In genomic region chr1:150563340-150564038, GRCh38 we compare ENCODE assay signal across 9 cellular contexts. TPM values are rescaled to one million over a fixed set of nuclear protein-coding genes. Genes with fewer than 3 reads are reported as not detected.
A peak's percentile ranks its signal among the peaks of the same experiment; 100 is the strongest.
DNase-seq lines count a peak whose midpoint lies in the region; ATAC-seq, FAIRE-seq and TF ChIP-seq lines count a peak whose summit lies in the region.
"Had no signal": no experiment of that assay in that cellular context is flagged by ENCODE, and none has a peak within 500 bp of the region (broad histone marks: within the 10 kb centered on the region; RNA-seq: fewer than 3 reads in every experiment).

No MANE protein-coding gene starts in this region.

- peaks cover 64% of the 10 kb centered on the region for H3K4me1 Mint-ChIP-seq in T-helper 2 cell treated with Interferon-gamma antibody and Interleukin-4, amounts not matched to agents 5 μg/mL and 100 μg/mL, for 36 hours (ENCODE audit: low read depth)
- peaks cover 76% of the 10 kb centered on the region for H3K4me1 Mint-ChIP-seq in nephron progenitor cell

- DNase-seq in G401 (ENCODE audit: low spot score): peak; percentile 67
- DNase-seq in T-helper 2 cell treated with Interferon-gamma antibody and Interleukin-4, amounts not matched to agents 5 μg/mL and 100 μg/mL, for 36 hours (ENCODE audit: low spot score): no peak
- no peak for DNase-seq in H1 (ENCODE audit: low read depth in 1 of 2, low spot score in 2 of 2)
- no peak for DNase-seq in nephron progenitor cell
- DNase-seq in dedifferentiated amniotic fluid mesenchymal stem cell (ENCODE audit: extremely low spot score): no peak
- DNase-seq in hepatic stellate cell (ENCODE audit: low spot score): no peak

- no peak overlapping the region for H3K14ac ChIP-seq in H1 (ENCODE audit: insufficient read length)

- no peaks in the 10 kb centered on the region for H3K27me3 ChIP-seq in H1 (replicated peaks in 1 of 4; ENCODE audit: control insufficient read depth in 3 of 4, extremely low read depth in 1 of 4, insufficient read depth in 3 of 4, low read length in 3 of 4)

- H2BK15ac ChIP-seq in H1 (ENCODE audit: low read length): peak overlapping the region; percentile 63; the same call in 1 of the 2 replicates

- peak overlapping the region; percentile 53; the same call in 1 of the 2 replicates for H2AK5ac ChIP-seq in H1 (ENCODE audit: low read depth, low read length)

- H4K91ac ChIP-seq in H1 (replicated peaks; ENCODE audit: insufficient read length, low read length): no peak overlapping the region

- no peak for TF ChIP-seq CTCF in H1 (IDR thresholded peaks at IDR 0.05; ENCODE audit: control extremely low read depth in 1 of 3, insufficient read depth in 1 of 3, low read depth in 1 of 3, low read length in 3 of 3)
- no peak for TF ChIP-seq CTCF in nephron progenitor cell (IDR thresholded peaks at IDR 0.05)

- H3K9me3 ChIP-seq in H1 (ENCODE audit: insufficient read depth in 2 of 2, low read depth in 1 of 2, low read length in 1 of 2): no peaks in the 10 kb centered on the region

- H3K4ac ChIP-seq in H1 (replicated peaks; ENCODE audit: insufficient read length, low read depth, low read length): no peak overlapping the region

- CTCF ChIA-PET in H1 (lab: Charles Lee; ENCODE audit: partially characterized antibody): interaction anchor here (0.6 to 13.7 kb wide), 9 partner anchors 8 to 176 kb away, joined by 3 to 210 read pairs (median 4); partner anchors contain the start of gene ADAMTSL4

- H3K36me3 Mint-ChIP-seq in T-helper 2 cell treated with Interferon-gamma antibody and Interleukin-4, amounts not matched to agents 5 μg/mL and 100 μg/mL, for 36 hours (ENCODE audit: low read depth): peaks cover 12% of the 10 kb centered on the region
- H3K36me3 Mint-ChIP-seq in nephron progenitor cell (ENCODE audit: low read depth): no peaks in the 10 kb centered on the region

- no peak overlapping the region; a peak in 1 of 7 replicates for H3K9ac ChIP-seq in H1 (replicated peaks in 1 of 4; ENCODE audit: extremely low read depth in 1 of 4, low read depth in 3 of 4, low read length in 3 of 4)

- peak overlapping the region; percentile 88 for H3K27ac ChIP-seq in H1 (ENCODE audit: low read depth, low read length)

- H4K5ac ChIP-seq in H1 (ENCODE audit: insufficient read length, low read depth, low read length): no peak overlapping the region

- H3K79me1 ChIP-seq in H1 (ENCODE audit: low read depth, low read length): no peaks in the 10 kb centered on the region

- FAIRE-seq in H1 (lab: Jason Lieb, UNC): no peak

- H3K36me3 ChIP-seq in H1 (ENCODE audit: control insufficient read depth in 2 of 4, insufficient read depth in 4 of 4, low read length in 3 of 4): no peaks in the 10 kb centered on the region

- H4K8ac ChIP-seq in H1 (ENCODE audit: extremely low read depth, insufficient read depth, low read length): no peak overlapping the region

- H3K4me2 ChIP-seq in H1 (ENCODE audit: insufficient read depth in 1 of 2, low read depth in 2 of 2, low read length in 2 of 2): peak overlapping the region; percentile 85 to 95

- H3K18ac ChIP-seq in H1 (ENCODE audit: extremely low read depth, low read length): peak overlapping the region; percentile 2

- H2AFZ ChIP-seq in H1 (ENCODE audit: low read length): no peak overlapping the region

- no peaks in the 10 kb centered on the region for H3K27me3 Mint-ChIP-seq in T-helper 2 cell treated with Interferon-gamma antibody and Interleukin-4, amounts not matched to agents 5 μg/mL and 100 μg/mL, for 36 hours (ENCODE audit: low read depth)
- H3K27me3 Mint-ChIP-seq in nephron progenitor cell (ENCODE audit: low read depth, poor library complexity): peaks cover 2% of the 10 kb centered on the region

- H2BK20ac ChIP-seq in H1 (ENCODE audit: low read length): peak overlapping the region; percentile 87; the same call in 1 of the 2 replicates

- H2BK12ac ChIP-seq in H1 (ENCODE audit: low read depth, low read length): peak overlapping the region; percentile 95; the same call in 1 of the 2 replicates

- peak overlapping the region; percentile 100 for H3K27ac Mint-ChIP-seq in T-helper 2 cell treated with Interferon-gamma antibody and Interleukin-4, amounts not matched to agents 5 μg/mL and 100 μg/mL, for 36 hours
- H3K27ac Mint-ChIP-seq in nephron progenitor cell: peak overlapping the region; percentile 100

- H3K23ac ChIP-seq in H1 (ENCODE audit: insufficient read length): no peak overlapping the region

- no peak for TF ChIP-seq POLR2A in H1 (IDR thresholded peaks at IDR 0.05; ENCODE audit: control extremely low read depth in 1 of 2, low read depth in 2 of 2, low read length in 2 of 2)

- H2BK120ac ChIP-seq in H1 (replicated peaks; ENCODE audit: low read depth, low read length): no peak overlapping the region

- H3K4me3 Mint-ChIP-seq in T-helper 2 cell treated with Interferon-gamma antibody and Interleukin-4, amounts not matched to agents 5 μg/mL and 100 μg/mL, for 36 hours: peak overlapping the region; percentile 99
- peak overlapping the region; percentile 86 for H3K4me3 Mint-ChIP-seq in nephron progenitor cell

- TF ChIP-seq EP300 in H1 (IDR thresholded peaks at IDR 0.05; ENCODE audit: borderline replicate concordance in 1 of 2, low read depth in 2 of 2, low read length in 2 of 2): no peak

- H3K9me3 Mint-ChIP-seq in T-helper 2 cell treated with Interferon-gamma antibody and Interleukin-4, amounts not matched to agents 5 μg/mL and 100 μg/mL, for 36 hours: no peaks in the 10 kb centered on the region
- no peaks in the 10 kb centered on the region for H3K9me3 Mint-ChIP-seq in nephron progenitor cell

- TF ChIP-seq RAD21 in H1 (IDR thresholded peaks at IDR 0.05 in 1 of 2, conservative IDR thresholded peaks at IDR 0.05 in 1 of 2; ENCODE audit: low read depth in 2 of 2, low read length in 2 of 2): no peak

- peaks cover 0 to 2% of the 10 kb centered on the region in 2 experiments for H4K20me1 ChIP-seq in H1 (replicated peaks in 1 of 2; ENCODE audit: control insufficient read depth in 1 of 2, insufficient read depth in 2 of 2, low read length in 2 of 2)

- H3K23me2 ChIP-seq in H1 (ENCODE audit: low read depth, low read length): peaks cover 7% of the 10 kb centered on the region

- in situ Hi-C loops in G401 (cut with HindIII; ENCODE audit: low sequenced_read_pairs): no loop called here

- ATAC-seq in HG02885 (IDR thresholded peaks at IDR 0.05; ENCODE audit: poor library complexity, unreplicated experiment) (peak; percentile 23), HG03039 (IDR thresholded peaks at IDR 0.05; ENCODE audit: unreplicated experiment) (no peak)

- H3K4me1 ChIP-seq in H1 (replicated peaks in 1 of 4; ENCODE audit: control insufficient read depth in 3 of 4, insufficient read depth in 4 of 4, low read length in 3 of 4): peaks cover 18 to 38% (median 27%) of the 10 kb centered on the region in 4 experiments

- peaks cover 5 to 48% of the 10 kb centered on the region in 2 experiments; a peak in 3 of 4 replicates for H3K79me2 ChIP-seq in H1 (ENCODE audit: control insufficient read depth in 1 of 2, insufficient read depth in 2 of 2, low read length in 2 of 2)

- H2BK5ac ChIP-seq in H1 (ENCODE audit: low read depth, low read length): peak overlapping the region; percentile 76

- 87% methylated on average over 4 of the region's 4 CpGs; no CpG with 5 or more reads in 1 of the 2 experiments for WGBS in H1 (ENCODE audit: extremely low coverage in 1 of 2, insufficient coverage in 1 of 2, insufficient read length in 1 of 2, insufficient replicate concordance in 2 of 2, low coverage in 1 of 2, low lambda C conversion rate in 2 of 2, missing lambda C conversion rate in 1 of 2), 2 experiments

- peak overlapping the region in 1 of 4 experiments; percentile 75; a peak in 1 of 8 replicates for H3K4me3 ChIP-seq in H1 (ENCODE audit: extremely low read depth in 1 of 4, insufficient read depth in 2 of 4, low read depth in 3 of 4, low read length in 4 of 4)

- H3K56ac ChIP-seq in H1 (replicated peaks; ENCODE audit: insufficient read length, low read depth, low read length): no peak overlapping the region

- POLR2A ChIA-PET in H1 (lab: Charles Lee; ENCODE audit: partially characterized antibody): interaction anchor here (1.1 to 43.7 kb wide), 7 partner anchors 13 to 369 kb away, joined by 4 to 1380 read pairs (median 13); partner anchors contain the start of genes ADAMTSL4, ENSA, FALEC and MCL1

RNA-seq across cellular contexts. Expression of gene ADAMTSL4, which starts 14.3 kb away (rescaled TPM):
- total RNA-seq in G401 (2014; rRNA removed; shearing (Covaris generic)): 20.0 and 22.9 TPM in 2 replicates
- 5.3 and 5.4 TPM in 2 replicates for total RNA-seq in H1 (2021; fragmentation: NEBNext Ultra II Directional; extraction: Animal tissue kit (Norgen Biotek cat#: 25700))
- 4.2 and 5.9 TPM in 2 replicates for polyA plus RNA-seq in H1 (2011; rRNA removed)
- 3.1 TPM for polyA plus RNA-seq in H1 (2011; cell fraction: cytosol; rRNA removed)
- polyA plus RNA-seq in H1 (2011; cell fraction: nucleus; rRNA removed): 26.7 TPM
- polyA plus RNA-seq in H1 (2012, experiment 1 of 2): 4.9 to 7.2 TPM (median 6.7 TPM) in 4 replicates
- 3.8 TPM for polyA plus RNA-seq in H1 (2012, experiment 2 of 2)
- polyA plus RNA-seq in H1 (2013, experiment 1 of 2): 9.2 TPM
- 8.1 TPM for polyA plus RNA-seq in H1 (2013, experiment 2 of 2)
- 0.73 and 0.85 TPM in 2 replicates for polyA minus RNA-seq in H1 (2011; rRNA and poly(A)+ RNA removed)
- polyA minus RNA-seq in H1 (2011; cell fraction: cytosol; rRNA and poly(A)+ RNA removed): 2.6 TPM
- 3.5 TPM for polyA minus RNA-seq in H1 (2011; cell fraction: nucleus; rRNA and poly(A)+ RNA removed)

RNA-seq across cellular contexts. Expression of gene MCL1, which starts 15.9 kb away (rescaled TPM):
- total RNA-seq in G401 (2014; rRNA removed; shearing (Covaris generic)): 112 and 129 TPM in 2 replicates
- 196 and 218 TPM in 2 replicates for total RNA-seq in H1 (2021; fragmentation: NEBNext Ultra II Directional; extraction: Animal tissue kit (Norgen Biotek cat#: 25700))
- polyA plus RNA-seq in H1 (2011; rRNA removed): 57.5 and 61.1 TPM in 2 replicates
- 78.4 TPM for polyA plus RNA-seq in H1 (2011; cell fraction: cytosol; rRNA removed)
- 85.5 TPM for polyA plus RNA-seq in H1 (2011; cell fraction: nucleus; rRNA removed)
- polyA plus RNA-seq in H1 (2012, experiment 1 of 2): 93.2 to 159 TPM (median 119 TPM) in 4 replicates
- polyA plus RNA-seq in H1 (2012, experiment 2 of 2): 18.8 TPM
- 116 TPM for polyA plus RNA-seq in H1 (2013, experiment 1 of 2)
- polyA plus RNA-seq in H1 (2013, experiment 2 of 2): 123 TPM
- polyA minus RNA-seq in H1 (2011; rRNA and poly(A)+ RNA removed): 104 and 119 TPM in 2 replicates
- polyA minus RNA-seq in H1 (2011; cell fraction: cytosol; rRNA and poly(A)+ RNA removed): 98.4 TPM
- polyA minus RNA-seq in H1 (2011; cell fraction: nucleus; rRNA and poly(A)+ RNA removed): 171 TPM

RNA-seq across cellular contexts. Expression of gene FALEC, which starts 47.9 kb away (rescaled TPM):
- total RNA-seq in G401 (2014; rRNA removed; shearing (Covaris generic)): 2.2 TPM in 1 of 2 replicates, not detected in the other
- 1.1 TPM in 1 of 2 replicates, not detected in the other for total RNA-seq in H1 (2021; fragmentation: NEBNext Ultra II Directional; extraction: Animal tissue kit (Norgen Biotek cat#: 25700))
- polyA plus RNA-seq in H1 (2011; rRNA removed): not detected in 2 replicates
- 0.19 TPM for polyA plus RNA-seq in H1 (2011; cell fraction: cytosol; rRNA removed)
- not detected for polyA plus RNA-seq in H1 (2011; cell fraction: nucleus; rRNA removed)
- 0.36 to 1.0 TPM (median 0.75 TPM) in 4 replicates for polyA plus RNA-seq in H1 (2012, experiment 1 of 2)
- not detected for polyA plus RNA-seq in H1 (2012, experiment 2 of 2)
- polyA plus RNA-seq in H1 (2013, experiment 1 of 2): 0.45 TPM
- polyA plus RNA-seq in H1 (2013, experiment 2 of 2): 0.11 TPM
- 0.57 TPM in 1 of 2 replicates, not detected in the other for polyA minus RNA-seq in H1 (2011; rRNA and poly(A)+ RNA removed)
- not detected for polyA minus RNA-seq in H1 (2011; cell fraction: cytosol; rRNA and poly(A)+ RNA removed)
- not detected for polyA minus RNA-seq in H1 (2011; cell fraction: nucleus; rRNA and poly(A)+ RNA removed)
- total RNA-seq: RPMI7951 had no signal

RNA-seq across cellular contexts. Expression of gene ECM1, which starts 55.6 kb away (rescaled TPM):
- 44.5 and 60.0 TPM in 2 replicates for total RNA-seq in G401 (2014; rRNA removed; shearing (Covaris generic))
- 0.73 and 0.95 TPM in 2 replicates for total RNA-seq in H1 (2021; fragmentation: NEBNext Ultra II Directional; extraction: Animal tissue kit (Norgen Biotek cat#: 25700))
- 0.98 and 1.1 TPM in 2 replicates for polyA plus RNA-seq in H1 (2011; rRNA removed)
- 1.0 TPM for polyA plus RNA-seq in H1 (2011; cell fraction: cytosol; rRNA removed)
- polyA plus RNA-seq in H1 (2011; cell fraction: nucleus; rRNA removed): 5.8 TPM
- polyA plus RNA-seq in H1 (2012, experiment 1 of 2): 0.83 to 1.3 TPM (median 1.2 TPM) in 4 replicates
- polyA plus RNA-seq in H1 (2012, experiment 2 of 2): 0.63 TPM
- polyA plus RNA-seq in H1 (2013, experiment 1 of 2): 0.81 TPM
- polyA plus RNA-seq in H1 (2013, experiment 2 of 2): 0.87 TPM
- polyA minus RNA-seq in H1 (2011; rRNA and poly(A)+ RNA removed): 0.32 and 0.37 TPM in 2 replicates
- not detected for polyA minus RNA-seq in H1 (2011; cell fraction: cytosol; rRNA and poly(A)+ RNA removed)
- 1.7 TPM for polyA minus RNA-seq in H1 (2011; cell fraction: nucleus; rRNA and poly(A)+ RNA removed)
